In the genomic region with DNA sequence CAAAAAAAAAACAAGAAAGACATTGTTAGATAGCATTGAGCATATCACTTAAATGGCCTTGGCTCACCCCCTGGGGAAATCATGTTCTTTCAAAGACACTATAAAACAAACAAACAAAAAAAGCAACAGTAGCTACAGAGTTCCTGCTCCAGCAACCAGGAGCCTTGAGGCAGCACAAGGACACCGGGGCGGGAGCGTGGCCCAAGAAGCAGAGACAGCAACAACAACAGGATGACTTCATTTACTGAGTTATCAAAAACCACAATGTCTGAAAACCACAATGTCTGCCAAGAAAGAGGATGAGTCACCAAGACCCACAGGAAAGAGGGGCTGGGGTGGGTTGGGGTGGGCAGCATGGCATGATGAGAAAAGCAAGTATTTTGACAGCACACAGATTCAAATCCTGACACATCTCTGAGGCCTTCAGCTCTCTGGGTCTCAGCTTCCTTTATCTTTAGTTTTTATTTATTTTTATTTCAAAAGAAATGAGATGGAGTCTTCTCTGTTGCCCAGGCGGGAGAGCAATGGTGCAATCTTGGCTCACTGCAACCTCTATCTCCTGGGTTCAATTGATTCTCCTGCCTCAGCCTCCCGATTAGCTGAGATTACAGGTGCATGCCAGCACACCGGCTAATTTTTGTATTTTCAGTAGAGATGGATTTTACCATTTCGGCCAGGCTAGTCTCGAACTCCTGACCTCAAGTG, we compare ENCODE assay signal across 1 cellular context.
A peak's percentile ranks its signal among the peaks of the same experiment; 100 is the strongest.
TF ChIP-seq lines count a peak whose summit lies in the region.

No MANE protein-coding gene starts in this region.

TF ChIP-seq in GM12878, 131 proteins besides CTCF, POLR2A, EP300 and RAD21 (continued from another document):
- TF ChIP-seq, protein P1, sequence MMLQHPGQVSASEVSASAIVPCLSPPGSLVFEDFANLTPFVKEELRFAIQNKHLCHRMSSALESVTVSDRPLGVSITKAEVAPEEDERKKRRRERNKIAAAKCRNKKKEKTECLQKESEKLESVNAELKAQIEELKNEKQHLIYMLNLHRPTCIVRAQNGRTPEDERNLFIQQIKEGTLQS (IDR thresholded peaks at IDR 0.05; ENCODE audit: borderline replicate concordance, extremely low read depth, low read depth, low read length): no peak
- TF ChIP-seq ATF7 (IDR thresholded peaks at IDR 0.05; ENCODE audit: low read depth) (peak; percentile 21; the same call in 1 of the 2 replicates), SREBF1 (IDR thresholded peaks at IDR 0.05; ENCODE audit: low read length) (no peak)
- TF ChIP-seq, protein P2, sequence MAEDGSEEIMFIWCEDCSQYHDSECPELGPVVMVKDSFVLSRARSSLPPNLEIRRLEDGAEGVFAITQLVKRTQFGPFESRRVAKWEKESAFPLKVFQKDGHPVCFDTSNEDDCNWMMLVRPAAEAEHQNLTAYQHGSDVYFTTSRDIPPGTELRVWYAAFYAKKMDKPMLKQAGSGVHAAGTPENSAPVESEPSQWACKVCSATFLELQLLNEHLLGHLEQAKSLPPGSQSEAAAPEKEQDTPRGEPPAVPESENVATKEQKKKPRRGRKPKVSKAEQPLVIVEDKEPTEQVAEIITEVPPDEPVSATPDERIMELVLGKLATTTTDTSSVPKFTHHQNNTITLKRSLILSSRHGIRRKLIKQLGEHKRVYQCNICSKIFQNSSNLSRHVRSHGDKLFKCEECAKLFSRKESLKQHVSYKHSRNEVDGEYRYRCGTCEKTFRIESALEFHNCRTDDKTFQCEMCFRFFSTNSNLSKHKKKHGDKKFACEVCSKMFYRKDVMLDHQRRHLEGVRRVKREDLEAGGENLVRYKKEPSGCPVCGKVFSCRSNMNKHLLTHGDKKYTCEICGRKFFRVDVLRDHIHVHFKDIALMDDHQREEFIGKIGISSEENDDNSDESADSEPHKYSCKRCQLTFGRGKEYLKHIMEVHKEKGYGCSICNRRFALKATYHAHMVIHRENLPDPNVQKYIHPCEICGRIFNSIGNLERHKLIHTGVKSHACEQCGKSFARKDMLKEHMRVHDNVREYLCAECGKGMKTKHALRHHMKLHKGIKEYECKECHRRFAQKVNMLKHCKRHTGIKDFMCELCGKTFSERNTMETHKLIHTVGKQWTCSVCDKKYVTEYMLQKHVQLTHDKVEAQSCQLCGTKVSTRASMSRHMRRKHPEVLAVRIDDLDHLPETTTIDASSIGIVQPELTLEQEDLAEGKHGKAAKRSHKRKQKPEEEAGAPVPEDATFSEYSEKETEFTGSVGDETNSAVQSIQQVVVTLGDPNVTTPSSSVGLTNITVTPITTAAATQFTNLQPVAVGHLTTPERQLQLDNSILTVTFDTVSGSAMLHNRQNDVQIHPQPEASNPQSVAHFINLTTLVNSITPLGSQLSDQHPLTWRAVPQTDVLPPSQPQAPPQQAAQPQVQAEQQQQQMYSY (CRISPR knock-in tag; IDR thresholded peaks at IDR 0.05): no peak
TF ChIP-seq in GM12878: peak in this region for 3.
